In the genomic region with DNA sequence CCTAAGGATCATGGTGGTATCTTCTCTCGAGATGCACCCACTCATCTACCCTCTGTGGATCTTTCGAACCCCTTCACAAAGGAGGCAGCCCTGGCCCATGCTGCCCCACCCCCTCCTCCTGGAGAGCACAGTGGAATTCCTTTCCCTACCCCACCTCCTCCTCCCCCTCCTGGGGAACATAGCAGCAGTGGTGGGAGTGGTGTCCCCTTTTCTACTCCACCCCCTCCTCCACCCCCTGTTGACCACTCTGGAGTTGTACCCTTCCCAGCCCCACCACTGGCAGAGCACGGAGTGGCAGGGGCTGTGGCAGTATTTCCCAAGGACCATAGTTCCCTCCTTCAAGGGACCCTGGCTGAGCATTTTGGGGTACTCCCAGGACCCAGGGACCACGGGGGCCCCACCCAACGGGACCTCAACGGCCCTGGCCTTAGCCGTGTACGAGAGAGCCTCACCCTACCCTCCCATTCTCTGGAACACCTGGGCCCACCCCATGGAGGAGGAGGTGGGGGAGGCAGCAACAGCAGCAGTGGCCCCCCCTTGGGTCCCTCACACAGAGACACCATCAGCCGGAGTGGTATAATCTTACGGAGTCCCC, we compare ENCODE assay signal across 28 cellular contexts. TPM values are rescaled to one million over a fixed set of nuclear protein-coding genes. Genes with fewer than 3 reads are reported as not detected.
DNase-seq lines count a peak whose midpoint lies in the region; ATAC-seq and TF ChIP-seq lines count a peak whose summit lies in the region.
"Had no signal": no experiment of that assay in that cellular context is flagged by ENCODE, and none has a peak within 500 bp of the region (broad histone marks: within the 10 kb centered on the region; RNA-seq: fewer than 3 reads in every experiment).

No MANE protein-coding gene starts in this region.

- in situ Hi-C loops in ACHN (cut with HindIII; ENCODE audit: low pct_ligation_motif_present, low pct_unique_long_range_greater_than_20kb, low sequenced_read_pairs): no loop called here

- ATAC-seq in stimulated activated naive CD8-positive, alpha-beta T cell treated with anti-CD3 and anti-CD28 coated beads, Interleukin-15, amount 100 ng/mL, for 72 hours: peak; percentile 42
- no peak for ATAC-seq in stimulated activated naive CD8-positive, alpha-beta T cell treated with anti-CD3 and anti-CD28 coated beads, Interleukin-15, Interleukin-2, amounts not matched to agents 100 U/mL and 50 U/mL, for 24 hours
- ATAC-seq: esophagus mucosa had no signal

- no peaks in the 10 kb centered on the region for H3K9me3 Mint-ChIP-seq in stimulated activated naive CD8-positive, alpha-beta T cell treated with anti-CD3 and anti-CD28 coated beads, Interleukin-15, amount 100 ng/mL, for 72 hours
- H3K9me3 Mint-ChIP-seq in endodermal cell (no peaks in the 10 kb centered on the region), nephron progenitor cell (no peaks in the 10 kb centered on the region)
- H3K9me3 Mint-ChIP-seq: activated CD4-positive, alpha-beta T cell treated with anti-CD3 and anti-CD28 coated beads, Interleukin-2, amount 10 ng/mL, durations not matched to agents 24 days and 14 days; central memory CD8-positive, alpha-beta T cell; nephron had no signal

- H3K27ac Mint-ChIP-seq in stimulated activated naive CD8-positive, alpha-beta T cell treated with anti-CD3 and anti-CD28 coated beads, Interleukin-15, amount 100 ng/mL, for 72 hours: peak overlapping the region in 1 of 2 donors; percentile 86
- H3K27ac Mint-ChIP-seq in endodermal cell: peak overlapping the region; percentile 66
- peak overlapping the region; percentile 90 for H3K27ac Mint-ChIP-seq in nephron progenitor cell

- no peak for TF ChIP-seq CTCF in endodermal cell (conservative IDR thresholded peaks at IDR 0.05)
- no peak for TF ChIP-seq CTCF in nephron progenitor cell (IDR thresholded peaks at IDR 0.05)

- no peak overlapping the region for H3K27ac ChIP-seq in endodermal cell (ENCODE audit: low read depth, low read length)
- H3K27ac ChIP-seq: pancreas, SJSA1, tibial artery, WERI-Rb-1 had no signal

- no peaks in the 10 kb centered on the region for H3K9me3 ChIP-seq in endodermal cell (ENCODE audit: control insufficient read depth, low read length)
- H3K9me3 ChIP-seq: pancreas, SJSA1, spleen, tibial artery had no signal

- H3K27me3 ChIP-seq in endodermal cell (ENCODE audit: control insufficient read depth, insufficient read depth, low read length, poor library complexity, severe bottlenecking): no peaks in the 10 kb centered on the region
- H3K27me3 ChIP-seq: pancreas, spleen, tibial artery had no signal

- no peak overlapping the region for H3K4me3 ChIP-seq in endodermal cell (ENCODE audit: low read length)
- H3K4me3 ChIP-seq: pancreas, SJSA1, spleen, tibial artery had no signal

- H3K4me3 Mint-ChIP-seq in stimulated activated naive CD8-positive, alpha-beta T cell treated with anti-CD3 and anti-CD28 coated beads, Interleukin-15, amount 100 ng/mL, for 72 hours: no peak overlapping the region
- H3K4me3 Mint-ChIP-seq in endodermal cell (no peak overlapping the region), nephron progenitor cell (no peak overlapping the region)
- H3K4me3 Mint-ChIP-seq: activated CD4-positive, alpha-beta T cell treated with anti-CD3 and anti-CD28 coated beads, Interleukin-2, amount 10 ng/mL, durations not matched to agents 24 days and 14 days; central memory CD8-positive, alpha-beta T cell; nephron had no signal

- H3K36me3 ChIP-seq in endodermal cell (ENCODE audit: control insufficient read depth, insufficient read depth, low read length): peaks cover 33% of the 10 kb centered on the region

- no peak overlapping the region for H3K9ac ChIP-seq in endodermal cell (ENCODE audit: extremely low read depth, low read length, poor library complexity, severe bottlenecking)

- no peak for DNase-seq in stimulated activated naive CD8-positive, alpha-beta T cell treated with anti-CD3 and anti-CD28 coated beads, Interleukin-15, amount 100 ng/mL, for 72 hours
- no peak for DNase-seq in stimulated activated naive CD8-positive, alpha-beta T cell treated with anti-CD3 and anti-CD28 coated beads, Interleukin-15, Interleukin-2, amounts not matched to agents 100 U/mL and 50 U/mL, for 24 hours
- DNase-seq in endodermal cell: peak; percentile 61
- no peak for DNase-seq in nephron progenitor cell
- DNase-seq in ACHN: no peak
- no peak for DNase-seq in activated CD4-positive, alpha-beta T cell treated with anti-CD3 and anti-CD28 coated beads, Interleukin-2, amount 50 U/mL, for 1 hour
- DNase-seq in CD1c-positive myeloid dendritic cell (ENCODE audit: extremely low spot score): no peak
- DNase-seq in GM03348 (ENCODE audit: low spot score): no peak
- DNase-seq: activated CD4-positive, alpha-beta T cell treated with anti-CD3 and anti-CD28 coated beads, Interleukin-2, amount 10 ng/mL, durations not matched to agents 24 days and 14 days; activated T-cell treated with anti-CD3 and anti-CD28 coated beads, Interleukin-2, amount 50 U/mL, for 48 hours; DMS153; kidney; mammary epithelial cell; NCI-H1092; NCI-H1694 treated with DMSO at 0.1 percent for 48 hours; NCI-H446; NCI-H774; pancreas; spleen; stimulated activated CD4-positive, alpha-beta T cell treated with anti-CD3 and anti-CD28 coated beads, Interleukin-2, amount 100 ng/mL, for 24 hours; tibial artery; WERI-Rb-1 had no signal

- peaks cover 10% of the 10 kb centered on the region for H3K4me1 Mint-ChIP-seq in stimulated activated naive CD8-positive, alpha-beta T cell treated with anti-CD3 and anti-CD28 coated beads, Interleukin-15, amount 100 ng/mL, for 72 hours
- peaks cover 4% of the 10 kb centered on the region for H3K4me1 Mint-ChIP-seq in endodermal cell
- peaks cover 63% of the 10 kb centered on the region for H3K4me1 Mint-ChIP-seq in nephron progenitor cell
- H3K4me1 Mint-ChIP-seq: central memory CD8-positive, alpha-beta T cell had no signal

- no peaks in the 10 kb centered on the region for H3K4me1 ChIP-seq in endodermal cell (ENCODE audit: control insufficient read depth, insufficient read depth, low read length)

- peaks cover 36% of the 10 kb centered on the region for H3K36me3 Mint-ChIP-seq in endodermal cell (ENCODE audit: low read depth)
- H3K36me3 Mint-ChIP-seq in nephron progenitor cell (ENCODE audit: low read depth): peaks cover 34% of the 10 kb centered on the region

- H3K27me3 Mint-ChIP-seq in stimulated activated naive CD8-positive, alpha-beta T cell treated with anti-CD3 and anti-CD28 coated beads, Interleukin-15, amount 100 ng/mL, for 72 hours: no peaks in the 10 kb centered on the region
- no peaks in the 10 kb centered on the region for H3K27me3 Mint-ChIP-seq in endodermal cell (ENCODE audit: insufficient read depth)
- H3K27me3 Mint-ChIP-seq in nephron progenitor cell (ENCODE audit: low read depth, poor library complexity): no peaks in the 10 kb centered on the region
- H3K27me3 Mint-ChIP-seq: activated CD4-positive, alpha-beta T cell treated with anti-CD3 and anti-CD28 coated beads, Interleukin-2, amount 10 ng/mL, durations not matched to agents 24 days and 14 days; central memory CD8-positive, alpha-beta T cell had no signal

- 88 to 95% methylated on average over 3 to 10 of the region's 10 CpGs for WGBS in endodermal cell (ENCODE audit: insufficient coverage in 1 of 2, insufficient read length in 1 of 2), 2 experiments

RNA-seq across cellular contexts. Expression of a gene that starts 14.5 kb away (rescaled TPM):
- total RNA-seq in endodermal cell: 10 to 100 TPM; 32.9 to 39.4 TPM
- 30.9 TPM for polyA plus RNA-seq in endodermal cell (2013, experiment 1 of 2)
- 25.5 TPM for polyA plus RNA-seq in endodermal cell (2013, experiment 2 of 2)

RNA-seq across cellular contexts. Expression of a gene that starts 35.2 kb away (rescaled TPM):
- total RNA-seq in endodermal cell: 1 to 10 TPM; 4.8 to 5.6 TPM
- 5.6 TPM for polyA plus RNA-seq in endodermal cell (2013, experiment 1 of 2)
- polyA plus RNA-seq in endodermal cell (2013, experiment 2 of 2): 8.3 TPM

RNA-seq across cellular contexts. Expression of a gene that starts 42.8 kb away (rescaled TPM):
- 1 to 10 TPM in 1 of 2 donors, under 1 TPM in 1; 0.70 to 1.6 TPM for total RNA-seq in endodermal cell
- polyA plus RNA-seq in endodermal cell (2013, experiment 1 of 2): not detected
- polyA plus RNA-seq in endodermal cell (2013, experiment 2 of 2): not detected
- total RNA-seq: activated CD4-positive, alpha-beta T cell treated with anti-CD3 and anti-CD28 coated beads, Interleukin-2, amount 10 ng/mL, durations not matched to agents 24 days and 14 days; kidney; mammary epithelial cell; pancreas; SJSA1 had no signal
- polyA plus RNA-seq: AG04450, BJ, mammary epithelial cell, pancreas had no signal
